8 cellular contexts compared by ENCODE assay signal in the genomic region with DNA sequence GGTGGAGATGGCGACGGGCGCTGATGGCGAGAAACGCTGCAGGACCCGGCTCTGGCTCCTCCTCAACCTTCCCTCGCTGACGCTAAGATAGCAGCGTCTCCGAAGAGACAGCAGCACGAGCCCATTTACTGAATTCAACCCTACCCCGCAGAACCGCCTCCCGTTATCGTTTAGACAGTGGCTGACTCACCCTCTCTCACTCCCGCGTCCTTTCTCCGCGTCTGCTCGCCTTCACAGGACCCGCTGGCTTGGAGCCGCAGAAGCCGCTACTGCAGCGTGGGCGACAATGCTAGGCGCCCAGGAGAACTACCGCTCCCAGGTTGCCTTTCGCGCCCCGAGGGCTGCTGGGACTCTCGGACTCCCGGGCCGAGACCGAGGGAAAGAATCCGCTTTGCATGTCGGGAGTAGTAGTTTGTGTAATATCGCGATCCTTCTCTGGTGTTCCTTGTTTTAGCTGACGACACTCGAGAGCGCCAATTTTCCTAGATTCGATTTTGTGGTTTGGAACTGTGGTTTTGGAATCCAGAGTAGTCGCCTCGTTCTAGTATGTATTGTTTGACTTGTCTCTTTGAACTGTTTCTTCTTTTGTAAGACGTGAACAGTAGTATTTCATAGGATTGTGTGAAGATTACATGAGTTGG. TPM values are rescaled to one million over a fixed set of nuclear protein-coding genes. Genes with fewer than 3 reads are reported as not detected.
DNase-seq lines count a peak whose midpoint lies in the region; ATAC-seq and TF ChIP-seq lines count a peak whose summit lies in the region.

A gene with protein sequence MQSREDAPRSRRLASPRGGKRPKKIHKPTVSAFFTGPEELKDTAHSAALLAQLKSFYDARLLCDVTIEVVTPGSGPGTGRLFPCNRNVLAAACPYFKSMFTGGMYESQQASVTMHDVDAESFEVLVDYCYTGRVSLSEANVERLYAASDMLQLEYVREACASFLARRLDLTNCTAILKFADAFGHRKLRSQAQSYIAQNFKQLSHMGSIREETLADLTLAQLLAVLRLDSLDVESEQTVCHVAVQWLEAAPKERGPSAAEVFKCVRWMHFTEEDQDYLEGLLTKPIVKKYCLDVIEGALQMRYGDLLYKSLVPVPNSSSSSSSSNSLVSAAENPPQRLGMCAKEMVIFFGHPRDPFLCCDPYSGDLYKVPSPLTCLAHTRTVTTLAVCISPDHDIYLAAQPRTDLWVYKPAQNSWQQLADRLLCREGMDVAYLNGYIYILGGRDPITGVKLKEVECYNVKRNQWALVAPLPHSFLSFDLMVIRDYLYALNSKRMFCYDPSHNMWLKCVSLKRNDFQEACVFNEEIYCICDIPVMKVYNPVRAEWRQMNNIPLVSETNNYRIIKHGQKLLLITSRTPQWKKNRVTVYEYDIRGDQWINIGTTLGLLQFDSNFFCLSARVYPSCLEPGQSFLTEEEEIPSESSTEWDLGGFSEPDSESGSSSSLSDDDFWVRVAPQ (minus strand): TSS at position 291 of the 641 bp plus-strand sequence. CDS start 291 bp downstream, outside the sequence.

- H3K36me3 Mint-ChIP-seq in activated naive CD8-positive, alpha-beta T cell treated with anti-CD3 and anti-CD28 coated beads for 36 hours: peaks cover 29% of the 10 kb centered on the region

- H3K27me3 Mint-ChIP-seq in activated naive CD8-positive, alpha-beta T cell treated with anti-CD3 and anti-CD28 coated beads for 36 hours: no peaks in the 10 kb centered on the region

- DNase-seq in NCI-H1105 (lab: John Stamatoyannopoulos, UW) (peak; percentile 89), SKM-1 (lab: John Stamatoyannopoulos, UW; ENCODE audit: unreplicated experiment) (peak; percentile 97), glomerular visceral epithelial cell (ENCODE audit: extremely low spot score) (peak; percentile 98), occipital lobe (lab: John Stamatoyannopoulos, UW) (peak; percentile 98)
- peak; percentile 97 for DNase-seq in activated naive CD8-positive, alpha-beta T cell treated with anti-CD3 and anti-CD28 coated beads for 36 hours

- TF ChIP-seq POLR2A in GM10847 (IDR thresholded peaks at IDR 0.05; ENCODE audit: extremely low read depth, insufficient read length): peak; percentile 65

- peak; percentile 98 for ATAC-seq in HG02642 (IDR thresholded peaks at IDR 0.05; ENCODE audit: poor library complexity, unreplicated experiment)

- peak within 1 kb of the TSS; percentile 93 for H3K27ac Mint-ChIP-seq in activated naive CD8-positive, alpha-beta T cell treated with anti-CD3 and anti-CD28 coated beads for 36 hours

- H3K27ac ChIP-seq in temporal lobe (ENCODE audit: low read depth, low read length): peak within 1 kb of the TSS; percentile 77

- peak within 1 kb of the TSS; percentile 93 for H3K4me3 Mint-ChIP-seq in activated naive CD8-positive, alpha-beta T cell treated with anti-CD3 and anti-CD28 coated beads for 36 hours

- peaks cover 2% of the 10 kb centered on the region for H3K9me3 Mint-ChIP-seq in activated naive CD8-positive, alpha-beta T cell treated with anti-CD3 and anti-CD28 coated beads for 36 hours

- peaks cover 41% of the 10 kb centered on the region for H3K4me1 Mint-ChIP-seq in activated naive CD8-positive, alpha-beta T cell treated with anti-CD3 and anti-CD28 coated beads for 36 hours

RNA-seq across cellular contexts. Expression of the gene that starts here (rescaled TPM):
- total RNA-seq in activated naive CD8-positive, alpha-beta T cell treated with anti-CD3 and anti-CD28 coated beads for 36 hours: 1 to 10 TPM; 5.4 to 5.8 TPM
- 99.0 TPM for total RNA-seq in occipital lobe
- total RNA-seq in temporal lobe: 73.0 TPM

Comparison
In these comparisons a context has a peak if more than half of its experiments do, and no peak if none do; other contexts are left out.
1. Peak in every context shown above with its lines: DNase-seq, ATAC-seq and H3K27ac ChIP-seq.
2. RNA of the gene that starts here (total RNA-seq): 99.0 TPM in occipital lobe (single experiment) and 73.0 TPM in temporal lobe (single experiment); 5.4 to 5.8 TPM in activated naive CD8-positive, alpha-beta T cell treated with anti-CD3 and anti-CD28 coated beads for 36 hours; every median in the first group is over 10 times any median in the second.